ENCODE assay signal across 1 cellular context in genomic region chr12:119683816-119684215, GRCh38.
A peak's percentile ranks its signal among the peaks of the same experiment; 100 is the strongest.
TF ChIP-seq lines count a peak whose summit lies in the region.

No MANE protein-coding gene starts in this region.

TF ChIP-seq in HepG2, 621 proteins besides CTCF, POLR2A, EP300 and RAD21 (continued from another document and continues in another):
- TF ChIP-seq NR2F6 (IDR thresholded peaks at IDR 0.05) (no peak), NR2F6 (CRISPR knock-in tag; IDR thresholded peaks at IDR 0.05) (peak; percentile 47; the same call in 1 of the 2 replicates), ZNF564 (CRISPR knock-in tag; IDR thresholded peaks at IDR 0.05) (no peak), CREB1 (IDR thresholded peaks at IDR 0.05) (no peak), CREB1 (CRISPR knock-in tag; IDR thresholded peaks at IDR 0.05) (peak; percentile 43; the same call in 1 of the 2 replicates), ZBTB43 (CRISPR knock-in tag; conservative IDR thresholded peaks at IDR 0.05) (no peak), TFDP2 (CRISPR knock-in tag; IDR thresholded peaks at IDR 0.05) (no peak), ZNF609 (CRISPR knock-in tag; IDR thresholded peaks at IDR 0.05; ENCODE audit: borderline replicate concordance) (peak; percentile 35; the same call in 1 of the 2 replicates), DR1 (CRISPR knock-in tag; IDR thresholded peaks at IDR 0.05) (no peak), CSRNP2 (CRISPR knock-in tag; conservative IDR thresholded peaks at IDR 0.05; ENCODE audit: low read depth) (no peak), ZBTB25 (CRISPR knock-in tag; IDR thresholded peaks at IDR 0.05) (no peak), REST (IDR thresholded peaks at IDR 0.05; ENCODE audit: borderline replicate concordance in 1 of 2, low read depth in 1 of 2, low read length in 2 of 2) (no peak), ZNF224 (CRISPR knock-in tag; IDR thresholded peaks at IDR 0.05) (no peak), ZSCAN21 (CRISPR knock-in tag; IDR thresholded peaks at IDR 0.05; ENCODE audit: borderline replicate concordance) (no peak), PAWR (CRISPR knock-in tag; IDR thresholded peaks at IDR 0.05; ENCODE audit: borderline replicate concordance) (no peak), CENPBD1 (CRISPR knock-in tag; IDR thresholded peaks at IDR 0.05; ENCODE audit: borderline replicate concordance, low read depth) (no peak), HOMEZ (CRISPR knock-in tag; IDR thresholded peaks at IDR 0.05; ENCODE audit: low read depth) (no peak), NRL (CRISPR knock-in tag; IDR thresholded peaks at IDR 0.05; ENCODE audit: borderline replicate concordance) (no peak), MTF2 (CRISPR knock-in tag; IDR thresholded peaks at IDR 0.05; ENCODE audit: borderline replicate concordance) (no peak), MTA1 (CRISPR knock-in tag; IDR thresholded peaks at IDR 0.05; ENCODE audit: borderline replicate concordance) (no peak), ZNF761 (CRISPR knock-in tag; conservative IDR thresholded peaks at IDR 0.05) (no peak), TCF7L2 (IDR thresholded peaks at IDR 0.05; ENCODE audit: low read depth, low read length) (no peak), DMAP1 (CRISPR knock-in tag; IDR thresholded peaks at IDR 0.05) (no peak), CEBPZ (IDR thresholded peaks at IDR 0.05; ENCODE audit: low read length) (no peak), ZKSCAN8 (CRISPR knock-in tag; IDR thresholded peaks at IDR 0.05; ENCODE audit: borderline replicate concordance) (peak; percentile 56; the same call in 1 of the 2 replicates), ZNF253 (CRISPR knock-in tag; IDR thresholded peaks at IDR 0.05; ENCODE audit: borderline replicate concordance) (no peak), ZNF282 (IDR thresholded peaks at IDR 0.05; ENCODE audit: partially characterized antibody) (no peak), FOXO1 (CRISPR knock-in tag; IDR thresholded peaks at IDR 0.05) (peak; percentile 41; the same call in 1 of the 2 replicates), TBX2 (CRISPR knock-in tag; IDR thresholded peaks at IDR 0.05; ENCODE audit: borderline replicate concordance) (peak; percentile 54; the same call in 1 of the 2 replicates), ZNF672 (CRISPR knock-in tag; IDR thresholded peaks at IDR 0.05) (no peak), ZBTB14 (CRISPR knock-in tag; IDR thresholded peaks at IDR 0.05) (no peak), ZNF468 (CRISPR knock-in tag; IDR thresholded peaks at IDR 0.05) (no peak), ZNF773 (CRISPR knock-in tag; IDR thresholded peaks at IDR 0.05; ENCODE audit: borderline replicate concordance) (no peak), RCOR2 (CRISPR knock-in tag; IDR thresholded peaks at IDR 0.05) (no peak)
